In the genomic region with DNA sequence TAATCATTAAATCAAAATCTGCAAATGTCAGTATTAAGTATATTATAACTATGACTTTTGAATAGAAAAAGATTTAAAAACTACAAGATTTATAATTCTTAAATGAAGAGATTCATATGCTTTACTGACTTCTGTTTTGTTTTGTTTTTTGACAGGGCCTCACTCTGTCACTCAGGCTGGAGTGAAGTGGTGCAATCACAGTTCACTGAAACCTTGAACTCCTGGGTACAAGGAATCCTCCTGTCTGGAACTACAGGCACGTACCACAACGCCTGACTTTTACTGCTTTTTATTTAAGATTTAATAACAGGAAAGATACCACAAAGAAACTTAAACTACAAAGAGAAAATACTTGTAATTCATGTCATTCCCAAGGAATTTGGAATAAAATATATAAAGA, we compare ENCODE assay signal across 18 cellular contexts.
A peak's percentile ranks its signal among the peaks of the same experiment; 100 is the strongest.
DNase-seq lines count a peak whose midpoint lies in the region; ATAC-seq and TF ChIP-seq lines count a peak whose summit lies in the region.
"Had no signal": no experiment of that assay in that cellular context is flagged by ENCODE, and none has a peak within 500 bp of the region (broad histone marks: within the 10 kb centered on the region; RNA-seq: fewer than 3 reads in every experiment).

No MANE protein-coding gene starts in this region.

- H3K9ac ChIP-seq in IMR-90 (ENCODE audit: low read depth, low read length) (no peak overlapping the region), liver (ENCODE audit: low read depth in 1 of 2, low read length in 2 of 2) (no peak overlapping the region)

- H3K14ac ChIP-seq in IMR-90 (replicated peaks; ENCODE audit: low read depth, low read length) = peak overlapping the region; percentile 81; the same call in 1 of the 2 replicates

- H3K36me3 ChIP-seq in IMR-90 (ENCODE audit: control insufficient read depth, insufficient read depth, low read length) (no peaks in the 10 kb centered on the region), liver (ENCODE audit: control insufficient read depth in 4 of 4, insufficient read depth in 3 of 4, low read depth in 1 of 4, low read length in 3 of 4) (no peaks in the 10 kb centered on the region)

- H3K27me3 Mint-ChIP-seq in activated T-cell treated with anti-CD3 and anti-CD28 coated beads, Interleukin-2, amount 50 U/mL, for 24 hours = no peaks in the 10 kb centered on the region
- no peaks in the 10 kb centered on the region for H3K27me3 Mint-ChIP-seq in activated T-cell treated with anti-CD3 and anti-CD28 coated beads, Interleukin-2, amount 50 U/mL, for 4 hours (ENCODE audit: low read depth)
- H3K27me3 Mint-ChIP-seq: CD4-positive, alpha-beta memory T cell had no signal

- BruUV-seq in IMR-90 (replicated peaks; lab: Mats Ljungman, UMichigan) = no TSS peak

- WGBS in IMR-90 (ENCODE audit: extremely low coverage in 2 of 2, insufficient read length in 1 of 2), 2 experiments = no CpG with 5 or more reads among the region's 2 CpGs
- WGBS in liver = 36% methylated on average over 2 of the region's 2 CpGs

- no peak overlapping the region; the same call in 1 of the 2 replicates for H2AK5ac ChIP-seq in IMR-90 (ENCODE audit: low read depth, low read length)

- peak overlapping the region; percentile 62; the same call in 1 of the 2 replicates for H3K4ac ChIP-seq in IMR-90 (ENCODE audit: low read depth, low read length)

- no peak overlapping the region for H3K27ac ChIP-seq in IMR-90 (ENCODE audit: insufficient read depth, low read length)
- H3K27ac ChIP-seq in liver (ENCODE audit: low read depth in 1 of 2, low read length in 2 of 2) = no peak overlapping the region
- H3K27ac ChIP-seq: A549 had no signal

- H3K4me1 ChIP-seq in IMR-90 (ENCODE audit: control insufficient read depth, insufficient read depth, low read length) = peaks cover 2% of the 10 kb centered on the region; the same call in 1 of the 2 replicates
- peaks cover 1 to 10% (median 7%) of the 10 kb centered on the region in 4 donors for H3K4me1 ChIP-seq in liver (ENCODE audit: control insufficient read depth in 4 of 4, insufficient read depth in 4 of 4, low read length in 3 of 4)

- H3K9me1 ChIP-seq in IMR-90 (ENCODE audit: insufficient read depth, low read length) = no peaks in the 10 kb centered on the region

- no peaks in the 10 kb centered on the region for H3K4me1 Mint-ChIP-seq in activated T-cell treated with anti-CD3 and anti-CD28 coated beads, Interleukin-2, amount 50 U/mL, for 24 hours (ENCODE audit: low read depth)
- H3K4me1 Mint-ChIP-seq in activated T-cell treated with anti-CD3 and anti-CD28 coated beads, Interleukin-2, amount 50 U/mL, for 4 hours (ENCODE audit: low read depth) = no peaks in the 10 kb centered on the region
- H3K4me1 Mint-ChIP-seq: CD4-positive, alpha-beta memory T cell had no signal

- no peak overlapping the region for H4K91ac ChIP-seq in IMR-90 (ENCODE audit: insufficient read depth, low read depth, low read length)

- DNase-seq in IMR-90 = no peak
- DNase-seq in iris pigment epithelial cell (ENCODE audit: low read depth) = peak; percentile 38
- DNase-seq in retina = no peak
- no peak for DNase-seq in activated T-cell treated with anti-CD3 and anti-CD28 coated beads, Interleukin-2, amount 50 U/mL, for 24 hours
- no peak for DNase-seq in activated T-cell treated with anti-CD3 and anti-CD28 coated beads, Interleukin-2, amount 50 U/mL, for 4 hours
- DNase-seq: 8988T; ACHN; C1 segment of cervical spinal cord; Calu3; CD4-positive, alpha-beta memory T cell; COR-L47; DMS53; DMS79 treated with DMSO at 0.1 percent for 48 hours; GF-D8; H7; HCEC 1CT had no signal

- no peak overlapping the region; the same call in 2 of the 3 replicates for H2BK15ac ChIP-seq in IMR-90 (ENCODE audit: low read depth, low read length)

- H2AFZ ChIP-seq in IMR-90 (replicated peaks; ENCODE audit: low read length, poor library complexity) = no peak overlapping the region

- H3K4me2 ChIP-seq in IMR-90 (ENCODE audit: low read depth, low read length) = no peak overlapping the region
- H3K4me2 ChIP-seq: A549 had no signal

- no peaks in the 10 kb centered on the region for H3K79me1 ChIP-seq in IMR-90 (ENCODE audit: low read depth in 1 of 2, low read length in 2 of 2)

- ATAC-seq in IMR-90 (ENCODE audit: low read depth) = no peak
- ATAC-seq in activated T-cell treated with anti-CD3 and anti-CD28 coated beads, Interleukin-2, amount 50 U/mL, for 4 hours = no peak
- ATAC-seq: A549 had no signal

- no peak overlapping the region for H3K27ac Mint-ChIP-seq in activated T-cell treated with anti-CD3 and anti-CD28 coated beads, Interleukin-2, amount 50 U/mL, for 24 hours
- H3K27ac Mint-ChIP-seq: CD4-positive, alpha-beta memory T cell had no signal

- no peaks in the 10 kb centered on the region for H3K36me3 Mint-ChIP-seq in activated T-cell treated with anti-CD3 and anti-CD28 coated beads, Interleukin-2, amount 50 U/mL, for 24 hours (ENCODE audit: low read depth)
- H3K36me3 Mint-ChIP-seq in activated T-cell treated with anti-CD3 and anti-CD28 coated beads, Interleukin-2, amount 50 U/mL, for 4 hours (ENCODE audit: insufficient read depth) = no peaks in the 10 kb centered on the region
- H3K36me3 Mint-ChIP-seq: CD4-positive, alpha-beta memory T cell had no signal

- no peak overlapping the region for H4K5ac ChIP-seq in IMR-90 (ENCODE audit: low read depth, low read length)

- POLR2A ChIA-PET in IMR-90 (lab: Charles Lee; ENCODE audit: unreplicated experiment) = no interaction called here

- H2BK120ac ChIP-seq in IMR-90 (ENCODE audit: low read depth, low read length) = peak overlapping the region; percentile 61; the same call in 1 of the 2 replicates

- H3K27me3 ChIP-seq in IMR-90 (ENCODE audit: control insufficient read depth, insufficient read depth, low read length) (no peaks in the 10 kb centered on the region), liver (ENCODE audit: control insufficient read depth in 4 of 4, insufficient read depth in 4 of 4, low read length in 3 of 4) (no peaks in the 10 kb centered on the region)

- H3K9me3 Mint-ChIP-seq in activated T-cell treated with anti-CD3 and anti-CD28 coated beads, Interleukin-2, amount 50 U/mL, for 24 hours = peaks cover 3% of the 10 kb centered on the region
- H3K9me3 Mint-ChIP-seq in activated T-cell treated with anti-CD3 and anti-CD28 coated beads, Interleukin-2, amount 50 U/mL, for 4 hours = no peaks in the 10 kb centered on the region
- H3K9me3 Mint-ChIP-seq: CD4-positive, alpha-beta memory T cell had no signal

- CTCF ChIA-PET in IMR-90 (lab: Yijun Ruan, JAX) = interaction anchor here (0.7 kb wide), 1 partner anchor 349 kb away, joined by 3 read pairs; no protein-coding TSS in a partner anchor

- no peak overlapping the region for H3K18ac ChIP-seq in IMR-90 (ENCODE audit: low read depth, low read length)

- no peak overlapping the region for H3K56ac ChIP-seq in IMR-90 (ENCODE audit: extremely low read depth, insufficient read depth, low read length)

- no peaks in the 10 kb centered on the region for H4K20me1 ChIP-seq in IMR-90 (ENCODE audit: insufficient read depth, low read length)

- intact Hi-C loops in IMR-90 (cut with micrococcal nuclease) = no loop called here

- TF ChIP-seq RAD21 in IMR-90 (IDR thresholded peaks at IDR 0.05; ENCODE audit: low read length) = no peak
- peak in 1 of 2 donors; percentile 33 for TF ChIP-seq RAD21 in liver (IDR thresholded peaks at IDR 0.05)

- no peak overlapping the region for H2BK5ac ChIP-seq in IMR-90 (ENCODE audit: low read depth, low read length, poor library complexity, severe bottlenecking)

- dilution Hi-C loops in IMR-90 (cut with HindIII; ENCODE audit: low sequenced_read_pairs, unreplicated experiment) = no loop called here

- in situ Hi-C loops in IMR-90 (cut with MboI; ENCODE audit: low sequenced_read_pairs) = no loop called here

- no peak overlapping the region for H3K4me3 Mint-ChIP-seq in activated T-cell treated with anti-CD3 and anti-CD28 coated beads, Interleukin-2, amount 50 U/mL, for 24 hours
- no peak overlapping the region for H3K4me3 Mint-ChIP-seq in activated T-cell treated with anti-CD3 and anti-CD28 coated beads, Interleukin-2, amount 50 U/mL, for 4 hours
- H3K4me3 Mint-ChIP-seq: CD4-positive, alpha-beta memory T cell had no signal

- H3K4me3 ChIP-seq in IMR-90 (ENCODE audit: insufficient read depth, low read depth, low read length) = no peak overlapping the region
- no peak overlapping the region for H3K4me3 ChIP-seq in liver (ENCODE audit: low read depth in 1 of 3, low read length in 3 of 3)
- H3K4me3 ChIP-seq: A549 had no signal

- H4K8ac ChIP-seq in IMR-90 (ENCODE audit: low read depth in 2 of 2, low read length in 2 of 2) = 0 out of 4 replicates have a peak overlapping the region, but pooled peaks of 1 of the 2 experiments have one; percentile 28

- H3K9me3 ChIP-seq in IMR-90 (ENCODE audit: control insufficient read depth, insufficient read depth, low read length) = peaks cover 4% of the 10 kb centered on the region; the same call in 1 of the 2 replicates
- H3K9me3 ChIP-seq in liver (ENCODE audit: control insufficient read depth in 4 of 4, low read length in 3 of 4) = no peaks in the 10 kb centered on the region
- H3K9me3 ChIP-seq: A549 had no signal

- H2BK20ac ChIP-seq in IMR-90 (ENCODE audit: low read depth, low read length) = no peak overlapping the region

- H3K23ac ChIP-seq in IMR-90 (ENCODE audit: low read depth, low read length) = no peak overlapping the region

- TF ChIP-seq CTCF in IMR-90 (conservative IDR thresholded peaks at IDR 0.05; ENCODE audit: low read depth, low read length) (no peak), liver (IDR thresholded peaks at IDR 0.05; ENCODE audit: low read depth, low read length, missing input control) (no peak)

- H2AK9ac ChIP-seq in IMR-90 (replicated peaks; ENCODE audit: low read depth, low read length, poor library complexity) = no peak overlapping the region

- no peak for TF ChIP-seq POLR2A in IMR-90 (IDR thresholded peaks at IDR 0.05; ENCODE audit: low read depth, low read length)

TF ChIP-seq in IMR-90, 13 proteins besides CTCF, POLR2A, EP300 and RAD21 (continues in another document):
- TF ChIP-seq CEBPB (IDR thresholded peaks at IDR 0.05; ENCODE audit: low read depth, low read length) (no peak), MAZ (IDR thresholded peaks at IDR 0.05; ENCODE audit: borderline replicate concordance, low read depth, low read length) (no peak), NFE2L2 (IDR thresholded peaks at IDR 0.05; ENCODE audit: low read depth, low read length) (no peak)

TF ChIP-seq in liver, 16 proteins besides CTCF, POLR2A, EP300 and RAD21 (continues in another document):
- TF ChIP-seq HNF4A (conservative IDR thresholded peaks at IDR 0.05) = peak; percentile 62 to 76
